10 cellular contexts compared by ENCODE assay signal in the genomic region with DNA sequence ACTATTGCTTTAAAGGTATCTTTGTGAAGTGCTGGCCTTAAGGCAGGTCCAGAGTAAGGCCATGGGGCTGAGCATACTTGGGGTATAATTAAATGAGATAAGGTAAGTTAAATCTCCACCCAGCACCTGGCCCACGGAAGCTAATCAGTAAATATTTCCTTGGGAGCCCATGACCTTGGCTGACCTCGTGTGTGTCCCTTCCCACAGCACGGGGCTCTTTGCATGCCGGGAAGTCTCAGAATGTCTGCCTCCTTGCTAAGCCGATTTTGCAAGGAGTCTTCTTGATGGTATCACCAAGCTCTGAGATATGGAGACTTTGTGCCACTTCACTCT. TPM values are rescaled to one million over a fixed set of nuclear protein-coding genes. Genes with fewer than 3 reads are reported as not detected.
DNase-seq lines count a peak whose midpoint lies in the region; ATAC-seq and TF ChIP-seq lines count a peak whose summit lies in the region.
"Had no signal": no experiment of that assay in that cellular context is flagged by ENCODE, and none has a peak within 500 bp of the region (broad histone marks: within the 10 kb centered on the region; RNA-seq: fewer than 3 reads in every experiment).

No MANE protein-coding gene starts in this region.

- peak; percentile 83 for DNase-seq in NCI-H146 treated with DMSO at 0.1 percent for 48 hours (lab: John Stamatoyannopoulos, UW; ENCODE audit: unreplicated experiment)
- DNase-seq in lung (ENCODE audit: low spot score) = no peak
- no peak for DNase-seq in activated CD4-positive, alpha-beta T cell treated with anti-CD3 and anti-CD28 coated beads, Interleukin-2, amount 50 U/mL, for 48 hours
- no peak for DNase-seq in MV-4-11 (lab: John Stamatoyannopoulos, UW)
- no peak for DNase-seq in NCI-H1048 (lab: John Stamatoyannopoulos, UW)
- no peak for DNase-seq in HCEC 1CT
- DNase-seq: anterior cingulate cortex; stimulated activated CD4-positive, alpha-beta T cell treated with anti-CD3 and anti-CD28 coated beads, Interleukin-12 subunit alpha, Interleukin-12 subunit beta, amount 100 ng/mL, for 4 hours had no signal

- no peaks in the 10 kb centered on the region for H3K27me3 ChIP-seq in endocrine pancreas (ENCODE audit: control insufficient read depth, insufficient read depth, low read length)
- no peaks in the 10 kb centered on the region for H3K27me3 ChIP-seq in lung (ENCODE audit: control insufficient read depth, insufficient read depth)
- no peaks in the 10 kb centered on the region for H3K27me3 ChIP-seq in subcutaneous abdominal adipose tissue (ENCODE audit: control insufficient read depth in 5 of 5, insufficient read depth in 4 of 5, low read length in 5 of 5)

- H3K9ac ChIP-seq in endocrine pancreas (ENCODE audit: control insufficient read depth, insufficient read depth, low read length) = peak overlapping the region; percentile 48
- peak overlapping the region; percentile 3 to 74 (median 39) for H3K9ac ChIP-seq in subcutaneous abdominal adipose tissue (ENCODE audit: low read length in 5 of 5)

- WGBS in lung, 2 donors = 36 to 60% methylated on average over 5 of the region's 5 CpGs

- no peaks in the 10 kb centered on the region for H3K9me3 ChIP-seq in endocrine pancreas (ENCODE audit: control insufficient read depth, low read length)
- H3K9me3 ChIP-seq in lung (ENCODE audit: control insufficient read depth in 2 of 2, insufficient read depth in 1 of 2, low read length in 1 of 2) = no peaks in the 10 kb centered on the region
- H3K9me3 ChIP-seq in subcutaneous abdominal adipose tissue (ENCODE audit: control insufficient read depth in 5 of 5, low read length in 5 of 5) = no peaks in the 10 kb centered on the region

- no peak for TF ChIP-seq CTCF in lung (IDR thresholded peaks at IDR 0.05; ENCODE audit: control extremely low read depth, extremely low read depth)

- H3K36me3 ChIP-seq in endocrine pancreas (ENCODE audit: control insufficient read depth, insufficient read depth, low read length) (no peaks in the 10 kb centered on the region), lung (ENCODE audit: control insufficient read depth in 2 of 2, insufficient read depth in 2 of 2, low read length in 2 of 2) (no peaks in the 10 kb centered on the region), subcutaneous abdominal adipose tissue (ENCODE audit: control insufficient read depth in 5 of 5, insufficient read depth in 5 of 5, low read length in 5 of 5) (no peaks in the 10 kb centered on the region)

- H3K4me1 ChIP-seq in endocrine pancreas (ENCODE audit: control insufficient read depth, insufficient read depth, low read length) = peaks cover 20% of the 10 kb centered on the region
- peaks cover 5% of the 10 kb centered on the region in 2 donors for H3K4me1 ChIP-seq in lung (ENCODE audit: control insufficient read depth in 2 of 2, insufficient read depth in 2 of 2, low read length in 2 of 2)
- peaks cover 11 to 73% (median 52%) of the 10 kb centered on the region in 5 donors for H3K4me1 ChIP-seq in subcutaneous abdominal adipose tissue (ENCODE audit: control insufficient read depth in 5 of 5, insufficient read depth in 5 of 5, low read length in 5 of 5)

- H3K27ac ChIP-seq in lung (ENCODE audit: low read depth in 1 of 2, low read length in 1 of 2) (peak overlapping the region; percentile 69 to 89), subcutaneous abdominal adipose tissue (ENCODE audit: low read depth, low read length) (peak overlapping the region; percentile 95)

- H3K4me3 ChIP-seq in endocrine pancreas (ENCODE audit: control insufficient read depth, insufficient read depth, low read length) (peak overlapping the region; percentile 50), lung (no peak overlapping the region), subcutaneous abdominal adipose tissue (ENCODE audit: low read depth in 1 of 5, low read length in 5 of 5) (peak overlapping the region in 1 of 5 donors; percentile 29)

- ATAC-seq in lung (ENCODE audit: insufficient read depth, low FRiP score) = no peak

RNA-seq across cellular contexts. Expression of gene ADM, which starts 46.5 kb away (rescaled TPM):
- 10 to 100 TPM; 43.6 to 45.9 TPM for total RNA-seq in lung
- 100 to 1,000 TPM in 1 of 2 donors, 10 to 100 TPM in 1; 16.2 to 349 TPM for polyA plus RNA-seq in lung

RNA-seq across cellular contexts. Expression of gene SBF2, which starts 57.4 kb away (rescaled TPM):
- 100 to 1,000 TPM in 1 of 2 donors, 10 to 100 TPM in 1; 32.3 to 104 TPM for total RNA-seq in lung
- polyA plus RNA-seq in lung = 10 to 100 TPM in 1 of 2 donors, 1 to 10 TPM in 1; 4.4 to 17.4 TPM
